ENCODE assay signal across 16 cellular contexts in the genomic region with DNA sequence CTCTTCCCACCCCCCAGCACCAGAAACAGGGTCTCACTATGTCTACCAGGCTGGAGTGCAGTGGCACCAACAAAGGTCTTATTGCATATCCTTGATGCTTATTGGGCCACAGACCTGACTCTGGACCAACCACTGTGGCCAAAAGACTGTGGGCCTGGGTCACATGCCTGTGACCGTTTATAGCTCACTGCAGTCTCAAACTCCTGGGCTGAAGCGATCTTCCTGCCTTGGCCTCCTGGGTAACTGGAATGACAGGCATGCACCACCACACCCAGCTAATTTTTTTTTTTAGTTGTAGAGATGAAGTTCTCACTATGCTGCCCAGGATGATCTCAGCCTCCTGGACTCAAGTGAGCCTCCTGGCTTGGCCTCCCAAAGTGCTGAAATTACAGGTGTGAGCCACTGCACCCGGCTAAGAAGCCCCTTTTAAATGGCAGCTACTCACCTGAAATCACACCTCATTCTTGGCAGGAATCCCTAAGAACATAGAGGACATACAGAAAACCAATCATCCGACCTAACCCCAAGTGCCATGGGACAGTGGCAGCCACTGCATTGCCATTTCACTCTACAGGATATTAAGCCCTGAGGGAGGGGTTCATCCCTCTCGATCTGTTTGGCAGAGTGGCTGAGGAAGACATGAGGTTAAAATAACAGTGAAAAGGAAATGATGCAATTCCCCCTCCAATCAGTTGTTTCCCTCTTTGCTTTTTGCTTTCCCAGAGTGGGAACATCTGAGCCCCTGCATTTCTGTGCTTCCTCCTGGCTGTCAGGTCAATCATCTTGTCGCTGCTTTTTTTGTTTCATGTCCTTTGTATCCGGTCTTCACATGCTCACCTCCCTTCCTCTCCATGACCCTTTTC.
DNase-seq lines count a peak whose midpoint lies in the region; TF ChIP-seq lines count a peak whose summit lies in the region.
"Had no signal": no experiment of that assay in that cellular context is flagged by ENCODE, and none has a peak within 500 bp of the region (broad histone marks: within the 10 kb centered on the region; RNA-seq: fewer than 3 reads in every experiment).

No MANE protein-coding gene starts in this region.

- H3K4me3 Mint-ChIP-seq in HFFc6, result no peak overlapping the region
- H3K4me3 Mint-ChIP-seq: GM23338, mesothelial cell of epicardium had no signal

- peaks cover 3% of the 10 kb centered on the region for H3K27me3 Mint-ChIP-seq in HFFc6 (ENCODE audit: insufficient read depth)

- peaks cover 10% of the 10 kb centered on the region for H3K4me1 Mint-ChIP-seq in HFFc6 (ENCODE audit: low read depth)

- no peak overlapping the region for H3K27ac Mint-ChIP-seq in HFFc6
- H3K27ac Mint-ChIP-seq: activated T-helper 2 cell treated with anti-CD3 and anti-CD28 coated beads, Interferon-gamma antibody, Interleukin-2, Interleukin-4, amounts not matched to agents 10 μg/mL and 5 μg/mL and 100 μg/mL, durations not matched to agents 14 hours and 24 hours and 36 hours; GM23338; mesothelial cell of epicardium had no signal

- H3K27ac ChIP-seq in BLaER1, result peak overlapping the region; percentile 62
- no peak overlapping the region for H3K27ac ChIP-seq in WERI-Rb-1
- H3K27ac ChIP-seq: gastrocnemius medialis, uterus had no signal

- H3F3A ChIP-seq in Loucy (ENCODE audit: low read depth), result no peaks in the 10 kb centered on the region

- no peaks in the 10 kb centered on the region for H3K27me3 ChIP-seq in BLaER1
- H3K27me3 ChIP-seq in Loucy (ENCODE audit: insufficient read depth, low read length, poor library complexity, severe bottlenecking), result no peaks in the 10 kb centered on the region
- no peaks in the 10 kb centered on the region for H3K27me3 ChIP-seq in WERI-Rb-1 (ENCODE audit: insufficient read depth, low read depth, severe bottlenecking)
- H3K27me3 ChIP-seq: gastrocnemius medialis, uterus had no signal

- TF ChIP-seq CTCF in Loucy (conservative IDR thresholded peaks at IDR 0.05; ENCODE audit: low read length) (no peak), HFFc6 (IDR thresholded peaks at IDR 0.05) (no peak), WERI-Rb-1 (IDR thresholded peaks at IDR 0.05; ENCODE audit: low read depth, low read length) (no peak)

- DNase-seq in UCSD-AML1 (lab: John Stamatoyannopoulos, UW; ENCODE audit: unreplicated experiment) (peak; percentile 28), left kidney (ENCODE audit: low read depth, low spot score) (peak; percentile 12), HFFc6 (no peak), WERI-Rb-1 (no peak), NCI-H128 (lab: John Stamatoyannopoulos, UW; ENCODE audit: unreplicated experiment) (no peak)
- no peak for DNase-seq in activated CD4-positive, CD25-positive, alpha-beta regulatory T cell treated with anti-CD3 and anti-CD28 coated beads, Interleukin-2, amount 50 U/mL, for 72 hours
- DNase-seq: gastrocnemius medialis, NCI-H1930, NCI-H510A, PC-3, uterus had no signal

- H3K4me1 ChIP-seq in BLaER1, result peaks cover 18% of the 10 kb centered on the region
- peaks cover 31% of the 10 kb centered on the region for H3K4me1 ChIP-seq in Loucy (ENCODE audit: insufficient read depth, low read length, poor library complexity, severe bottlenecking)
- H3K4me1 ChIP-seq: gastrocnemius medialis, uterus had no signal

- no peaks in the 10 kb centered on the region; the same call in 1 of the 2 replicates for H3K36me3 Mint-ChIP-seq in HFFc6 (ENCODE audit: low read depth)

- H3K79me2 ChIP-seq in Loucy (ENCODE audit: insufficient read depth, low read length), result no peaks in the 10 kb centered on the region

- no peaks in the 10 kb centered on the region for H3K9me2 ChIP-seq in Loucy (replicated peaks; ENCODE audit: low read depth, low read length)

- H4K20me1 ChIP-seq in BLaER1 (no peaks in the 10 kb centered on the region), Loucy (ENCODE audit: insufficient read depth, low read length, poor library complexity, severe bottlenecking) (no peaks in the 10 kb centered on the region)

- H3K4me2 ChIP-seq in BLaER1 (peak overlapping the region; percentile 67), Loucy (ENCODE audit: low read depth, low read length, poor library complexity, severe bottlenecking) (no peak overlapping the region)
- H3K4me2 ChIP-seq: GM23338 had no signal

- H3K36me3 ChIP-seq in BLaER1 (no peaks in the 10 kb centered on the region), Loucy (ENCODE audit: insufficient read depth, low read length) (no peaks in the 10 kb centered on the region), WERI-Rb-1 (no peaks in the 10 kb centered on the region)
- H3K36me3 ChIP-seq: gastrocnemius medialis, uterus had no signal

- H3K9ac ChIP-seq in BLaER1, result no peak overlapping the region
- H3K9ac ChIP-seq in Loucy (ENCODE audit: low read depth, low read length, poor library complexity, severe bottlenecking), result no peak overlapping the region

- 0 out of 2 replicates have a peak overlapping the region, but pooled peaks have one; percentile 2 for H3K4me3 ChIP-seq in BLaER1
- no peak overlapping the region for H3K4me3 ChIP-seq in Loucy (ENCODE audit: low read length, poor library complexity, severe bottlenecking)
- no peak overlapping the region for H3K4me3 ChIP-seq in WERI-Rb-1 (ENCODE audit: low read depth, low read length)
- H3K4me3 ChIP-seq: gastrocnemius medialis, GM23338, uterus had no signal

- 0 out of 2 replicates have a peak overlapping the region, but pooled peaks have one; percentile 11 for H2AFZ ChIP-seq in Loucy (ENCODE audit: low read length)
- H2AFZ ChIP-seq: GM23338 had no signal

- peaks cover 21% of the 10 kb centered on the region for H3K9me3 ChIP-seq in BLaER1
- H3K9me3 ChIP-seq in Loucy (ENCODE audit: insufficient read depth, low read depth, low read length), result no peaks in the 10 kb centered on the region
- H3K9me3 ChIP-seq in WERI-Rb-1 (ENCODE audit: severe bottlenecking), result no peaks in the 10 kb centered on the region
- H3K9me3 ChIP-seq: gastrocnemius medialis, uterus had no signal

- H3K9me3 Mint-ChIP-seq in HFFc6, result peaks cover 13% of the 10 kb centered on the region
- H3K9me3 Mint-ChIP-seq: activated T-helper 2 cell treated with anti-CD3 and anti-CD28 coated beads, Interferon-gamma antibody, Interleukin-2, Interleukin-4, amounts not matched to agents 10 μg/mL and 5 μg/mL and 100 μg/mL, durations not matched to agents 14 hours and 24 hours and 36 hours had no signal

Comparison
In these comparisons a context has a peak if more than half of its experiments do, and no peak if none do; other contexts are left out.
1. DNase-seq: peak in UCSD-AML1 (single experiment) and left kidney (single experiment); none in HFFc6 (single experiment), activated CD4-positive, CD25-positive, alpha-beta regulatory T cell treated with anti-CD3 and anti-CD28 coated beads, Interleukin-2, amount 50 U/mL, for 72 hours (single experiment), WERI-Rb-1 (single experiment) and NCI-H128 (single experiment).